In genomic region chr2:70978388-70979357, GRCh38 we compare ENCODE assay signal across 8 cellular contexts. TPM values are rescaled to one million over a fixed set of nuclear protein-coding genes. Genes with fewer than 3 reads are reported as not detected.
A peak's percentile ranks its signal among the peaks of the same experiment; 100 is the strongest.
DNase-seq lines count a peak whose midpoint lies in the region; ATAC-seq and TF ChIP-seq lines count a peak whose summit lies in the region.

Gene ANKRD53 (plus strand): TSS chr2:70978630. CDS start chr2:70978646, 16 bp downstream.

- WGBS in adipose tissue, 3 donors: 3 to 5% (median 4%) methylated on average over 68 to 82 of the region's 82 CpGs
- 5% methylated on average over 30 of the region's 82 CpGs for WGBS in hepatocyte (ENCODE audit: low lambda C conversion rate, missing lambda C conversion rate)

- peaks cover 17% of the 10 kb centered on the region for H3K4me1 ChIP-seq in hepatocyte (ENCODE audit: insufficient read depth)

- no peaks in the 10 kb centered on the region for H4K20me1 ChIP-seq in hepatocyte (ENCODE audit: insufficient read depth, poor library complexity, severe bottlenecking)

- H3K27me3 ChIP-seq in hepatocyte: no peaks in the 10 kb centered on the region

- peak within 1 kb of the TSS; percentile 98 for H2AFZ ChIP-seq in hepatocyte

- no peaks in the 10 kb centered on the region for H3K36me3 ChIP-seq in hepatocyte (replicated peaks; ENCODE audit: insufficient read depth, low read depth)

- TF ChIP-seq CTCF in hepatocyte (IDR thresholded peaks at IDR 0.05; ENCODE audit: poor library complexity) (no peak), retinal pigment epithelial cell (conservative IDR thresholded peaks at IDR 0.05; ENCODE audit: low read depth, low read length) (no peak)

- no peak for ATAC-seq in HG03280 (IDR thresholded peaks at IDR 0.05; ENCODE audit: unreplicated experiment)

- H3K27ac ChIP-seq in adipose tissue (ENCODE audit: low read depth, low read length) (peak within 1 kb of the TSS; percentile 14), hepatocyte (peak within 1 kb of the TSS; percentile 91)

- DNase-seq in EH (ENCODE audit: low read depth) (peak; percentile 32), LHCN-M2 (ENCODE audit: low read depth) (peak; percentile 17), hepatocyte (ENCODE audit: low spot score) (peak; percentile 81), retinal pigment epithelial cell (ENCODE audit: low read depth) (no peak), T-helper 9 cell (no peak)
- no peak for DNase-seq in stimulated activated CD4-positive, alpha-beta T cell treated with anti-CD3 and anti-CD28 coated beads, Interleukin-2, amount 100 ng/mL, for 48 hours

- H3K79me2 ChIP-seq in hepatocyte: no peaks in the 10 kb centered on the region

- H3K9me2 ChIP-seq in hepatocyte (replicated peaks; ENCODE audit: insufficient read depth): no peaks in the 10 kb centered on the region

- H3K4me3 ChIP-seq in hepatocyte (peak within 1 kb of the TSS; percentile 60), retinal pigment epithelial cell (ENCODE audit: low read length) (peak within 1 kb of the TSS; percentile 64)

- no peaks in the 10 kb centered on the region for H3K9me3 ChIP-seq in hepatocyte (ENCODE audit: low read depth)

- peak within 1 kb of the TSS; percentile 97 for H3K4me2 ChIP-seq in hepatocyte

RNA-seq across cellular contexts. Expression of gene ANKRD53, which starts in this region (rescaled TPM):
- total RNA-seq in LHCN-M2 (2014; rRNA removed) (0.11 and 0.83 TPM in 2 replicates), hepatocyte (0.48 and 0.97 TPM in 2 replicates)
- 0.67 TPM for polyA plus RNA-seq in LHCN-M2 (2012)
- polyA plus RNA-seq in adipose tissue (10 to 100 TPM in 1 of 3 donors, 1 to 10 TPM in 2; 5.5 to 31.9 (median 8.9) TPM), hepatocyte (3.4 and 4.7 TPM in 2 replicates)

Comparison
In these comparisons a context has a peak if more than half of its experiments do, and no peak if none do; other contexts are left out.
1. Peak in DNase-seq in LHCN-M2; RNA of the gene not detected or under 1 TPM.
2. DNase-seq: peak in EH (single experiment) and hepatocyte (single experiment); none in retinal pigment epithelial cell (single experiment), T-helper 9 cell (single experiment) and stimulated activated CD4-positive, alpha-beta T cell treated with anti-CD3 and anti-CD28 coated beads, Interleukin-2, amount 100 ng/mL, for 48 hours (0 of 2).